25 cellular contexts compared by ENCODE assay signal in the genomic region with DNA sequence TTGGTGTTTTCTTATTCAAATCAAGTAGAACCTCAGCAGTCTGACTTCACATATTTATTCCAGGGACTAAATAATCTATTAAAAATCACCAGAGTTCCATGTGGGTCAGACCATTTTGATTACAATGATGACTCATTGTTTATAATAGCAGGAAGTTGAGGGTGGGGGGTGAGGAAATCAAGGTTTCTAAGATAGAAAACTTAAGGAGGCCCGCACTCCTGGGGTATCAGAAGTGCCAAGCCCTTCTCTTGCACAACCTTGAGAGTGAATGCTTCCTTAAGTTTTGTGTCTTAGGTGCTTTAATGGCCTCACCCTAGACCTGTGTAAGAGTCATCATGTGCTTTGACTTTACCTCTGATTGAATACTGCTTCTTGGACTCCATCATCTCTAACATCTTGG. TPM values are rescaled to one million over a fixed set of nuclear protein-coding genes. Genes with fewer than 3 reads are reported as not detected.
A peak's percentile ranks its signal among the peaks of the same experiment; 100 is the strongest.
DNase-seq lines count a peak whose midpoint lies in the region; ATAC-seq and TF ChIP-seq lines count a peak whose summit lies in the region.
"Had no signal": no experiment of that assay in that cellular context is flagged by ENCODE, and none has a peak within 500 bp of the region (broad histone marks: within the 10 kb centered on the region; RNA-seq: fewer than 3 reads in every experiment).

No MANE protein-coding gene starts in this region.

- ATAC-seq in left lung (peak; percentile 66), GM18868 (IDR thresholded peaks at IDR 0.05; ENCODE audit: unreplicated experiment) (no peak), HG02798 (IDR thresholded peaks at IDR 0.05; ENCODE audit: poor library complexity, unreplicated experiment) (no peak)
- ATAC-seq: activated T-helper 17 cell treated with anti-CD3 and anti-CD28 coated beads, Interleukin-2, amount 50 U/mL, for 72 hours; GM23338 had no signal

- H3K9me3 ChIP-seq in left lung: peaks cover 0 to 10% of the 10 kb centered on the region in 2 donors
- H3K9me3 ChIP-seq: thoracic aorta had no signal

- DNase-seq in EL (peak; percentile 23), M059J (ENCODE audit: low read depth) (peak; percentile 70), dermis blood vessel endothelial cell (peak; percentile 20), left lung (no peak), ureter (ENCODE audit: low spot score) (no peak), NCI-H82 treated with DMSO at 0.1 percent for 48 hours (lab: John Stamatoyannopoulos, UW; ENCODE audit: unreplicated experiment) (no peak)
- DNase-seq: activated CD4-positive, alpha-beta memory T cell treated with anti-CD3 and anti-CD28 coated beads, Interleukin-2, amount 10 ng/mL, durations not matched to agents 7 days and 5 days; activated CD4-positive, CD25-positive, alpha-beta regulatory T cell treated with anti-CD3 and anti-CD28 coated beads, Interleukin-2, amount 50 U/mL, for 72 hours; CD4-positive, alpha-beta T cell; cortex of kidney; islet precursor cell; MG63; naive B cell; NCI-H146; NCI-H2107; NCI-H446 treated with DMSO at 0.1 percent for 48 hours; occipital lobe; OCI-M1; SIG-M5 had no signal

- no peak overlapping the region for H3K4me3 ChIP-seq in left lung
- H3K4me3 ChIP-seq: GM23338, MG63, skin epidermis, thoracic aorta had no signal

- no peak overlapping the region for H3K27ac ChIP-seq in left lung
- H3K27ac ChIP-seq: skin epidermis, thoracic aorta had no signal

- no peaks in the 10 kb centered on the region for H3K4me1 ChIP-seq in left lung

- intact Hi-C loops in left lung (cut with DNase I): no loop called here

- no peaks in the 10 kb centered on the region for H3K27me3 ChIP-seq in left lung
- H3K27me3 ChIP-seq: MG63 had no signal

- no peaks in the 10 kb centered on the region for H3K36me3 ChIP-seq in left lung
- H3K36me3 ChIP-seq: MG63, thoracic aorta had no signal

- no peak for TF ChIP-seq CTCF in left lung (IDR thresholded peaks at IDR 0.05)

RNA-seq across cellular contexts. Expression of gene NPR3, which starts 31.9 kb away (rescaled TPM):
- total RNA-seq in M059J (2014; rRNA removed; shearing (Covaris generic)): 0.15 and 0.52 TPM in 2 replicates
- 0.65 and 1.5 TPM in 2 replicates for total RNA-seq in dermis blood vessel endothelial cell
- total RNA-seq in left lung: 10 to 100 TPM; 16.5 to 33.9 TPM
- 1.4 TPM for total RNA-seq in ureter
- total RNA-seq: activated CD4-positive, alpha-beta memory T cell treated with anti-CD3 and anti-CD28 coated beads, Interleukin-2, amount 10 ng/mL, durations not matched to agents 7 days and 5 days; CD4-positive, alpha-beta T cell had no signal

Comparison
In these comparisons a context has a peak if more than half of its experiments do, and no peak if none do; other contexts are left out.
1. DNase-seq: peak in EL (single experiment), M059J (single experiment) and dermis blood vessel endothelial cell (single experiment); none in left lung (0 of 2), ureter (single experiment) and NCI-H82 treated with DMSO at 0.1 percent for 48 hours (single experiment).